38 cellular contexts compared by ENCODE assay signal in the genomic region with DNA sequence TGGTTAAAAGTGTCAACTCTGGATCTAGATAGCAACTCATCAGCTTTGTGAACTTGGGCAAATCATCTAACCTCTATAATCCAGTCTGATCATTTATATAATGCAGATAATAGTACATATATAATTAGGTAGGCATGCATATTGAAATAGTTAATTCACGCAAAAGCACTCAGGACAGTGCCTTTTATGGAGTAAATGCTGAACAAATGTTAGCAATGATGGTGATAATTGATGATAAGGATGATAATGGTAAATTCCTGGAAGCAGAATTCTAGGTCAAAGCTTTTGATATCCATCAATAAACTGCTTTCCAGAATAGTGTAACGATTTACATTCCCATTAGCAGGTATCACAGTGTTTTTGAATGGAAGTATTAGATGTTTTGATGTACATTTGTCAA. TPM values are rescaled to one million over a fixed set of nuclear protein-coding genes. Genes with fewer than 3 reads are reported as not detected.
"Had no signal": no experiment of that assay in that cellular context is flagged by ENCODE, and none has a peak within 500 bp of the region (broad histone marks: within the 10 kb centered on the region; RNA-seq: fewer than 3 reads in every experiment).

No MANE protein-coding gene starts in this region.

- H3K27ac ChIP-seq: adrenal gland, ascending aorta, body of pancreas, brain microvascular endothelial cell, breast epithelium, cardiac muscle cell had no signal

- H3K27ac Mint-ChIP-seq: activated naive CD4-positive, alpha-beta T cell treated with anti-CD3 and anti-CD28 coated beads for 36 hours; activated naive CD4-positive, alpha-beta T cell treated with anti-CD3 and anti-CD28 coated beads, Interleukin-2, amount 10 ng/mL, durations not matched to agents 7 days and 5 days; activated naive CD4-positive, alpha-beta T cell treated with anti-CD3 and anti-CD28 coated beads, Interleukin-2, amount 50 U/mL, for 24 hours; activated naive CD4-positive, alpha-beta T cell treated with anti-CD3 and anti-CD28 coated beads, Interleukin-2, amount 50 U/mL, for 72 hours; activated naive CD8-positive, alpha-beta T cell; activated naive CD8-positive, alpha-beta T cell treated with anti-CD3 and anti-CD28 coated beads for 36 hours; activated naive CD8-positive, alpha-beta T cell treated with anti-CD3 and anti-CD28 coated beads, Interleukin-2, amount 10 ng/mL, durations not matched to agents 7 days and 5 days; activated naive CD8-positive, alpha-beta T cell treated with anti-CD3 and anti-CD28 coated beads, Interleukin-2, amount 50 U/mL, for 24 hours; activated T-cell treated with anti-CD3 and anti-CD28 coated beads, Interleukin-2, amount 50 U/mL, for 24 hours; activated T-cell treated with anti-CD3 and anti-CD28 coated beads, Interleukin-2, amount 50 U/mL, for 72 hours; activated T-helper 1 cell treated with anti-CD3 and anti-CD28 coated beads, Interleukin-12 subunit alpha, Interleukin-12 subunit beta, Interleukin-2, Interleukin-4 antibody, amounts not matched to agents 30 ng/mL and 10 ng/mL and 1 ng/mL, durations not matched to agents 14 hours and 24 hours and 36 hours; activated T-helper 17 cell treated with anti-CD3 and anti-CD28 coated beads, Interleukin-2, amount 50 U/mL, for 72 hours; activated T-helper 2 cell treated with anti-CD3 and anti-CD28 coated beads, Interferon-gamma antibody, Interleukin-2, Interleukin-4, amounts not matched to agents 10 μg/mL and 5 μg/mL and 100 μg/mL, durations not matched to agents 14 hours and 24 hours and 36 hours; brain had no signal

- H3K4me1 Mint-ChIP-seq: activated naive CD4-positive, alpha-beta T cell treated with anti-CD3 and anti-CD28 coated beads, Interleukin-2, amount 10 ng/mL, durations not matched to agents 7 days and 5 days; activated naive CD4-positive, alpha-beta T cell treated with anti-CD3 and anti-CD28 coated beads, Interleukin-2, amount 50 U/mL, for 24 hours; activated naive CD8-positive, alpha-beta T cell treated with anti-CD3 and anti-CD28 coated beads for 36 hours; activated naive CD8-positive, alpha-beta T cell treated with anti-CD3 and anti-CD28 coated beads, Interleukin-2, amount 10 ng/mL, durations not matched to agents 7 days and 5 days; activated naive CD8-positive, alpha-beta T cell treated with anti-CD3 and anti-CD28 coated beads, Interleukin-2, amount 50 U/mL, for 24 hours; activated T-helper 17 cell treated with anti-CD3 and anti-CD28 coated beads, Interleukin-2, amount 50 U/mL, for 72 hours; central memory CD8-positive, alpha-beta T cell had no signal

- H3K27me3 Mint-ChIP-seq: activated naive CD4-positive, alpha-beta T cell treated with anti-CD3 and anti-CD28 coated beads, Interleukin-2, amount 10 ng/mL, durations not matched to agents 7 days and 5 days; activated naive CD4-positive, alpha-beta T cell treated with anti-CD3 and anti-CD28 coated beads, Interleukin-2, amount 50 U/mL, for 24 hours; activated naive CD8-positive, alpha-beta T cell; activated naive CD8-positive, alpha-beta T cell treated with anti-CD3 and anti-CD28 coated beads for 36 hours; activated naive CD8-positive, alpha-beta T cell treated with anti-CD3 and anti-CD28 coated beads, Interleukin-2, amount 10 ng/mL, durations not matched to agents 7 days and 5 days; activated naive CD8-positive, alpha-beta T cell treated with anti-CD3 and anti-CD28 coated beads, Interleukin-2, amount 50 U/mL, for 24 hours; activated T-cell treated with anti-CD3 and anti-CD28 coated beads, Interleukin-2, amount 50 U/mL, for 24 hours; activated T-helper 17 cell treated with anti-CD3 and anti-CD28 coated beads, Interleukin-2, amount 50 U/mL, for 72 hours; brain; central memory CD8-positive, alpha-beta T cell had no signal

- H3K36me3 ChIP-seq: adrenal gland, ascending aorta, brain microvascular endothelial cell, breast epithelium, cardiac muscle cell had no signal

- H3K9me3 ChIP-seq: adrenal gland, ascending aorta, body of pancreas, breast epithelium had no signal

- H3K4me3 Mint-ChIP-seq: activated naive CD4-positive, alpha-beta T cell treated with anti-CD3 and anti-CD28 coated beads for 36 hours; activated naive CD4-positive, alpha-beta T cell treated with anti-CD3 and anti-CD28 coated beads, Interleukin-2, amount 10 ng/mL, durations not matched to agents 7 days and 5 days; activated naive CD4-positive, alpha-beta T cell treated with anti-CD3 and anti-CD28 coated beads, Interleukin-2, amount 50 U/mL, for 24 hours; activated naive CD8-positive, alpha-beta T cell; activated naive CD8-positive, alpha-beta T cell treated with anti-CD3 and anti-CD28 coated beads for 36 hours; activated naive CD8-positive, alpha-beta T cell treated with anti-CD3 and anti-CD28 coated beads, Interleukin-2, amount 10 ng/mL, durations not matched to agents 7 days and 5 days; activated naive CD8-positive, alpha-beta T cell treated with anti-CD3 and anti-CD28 coated beads, Interleukin-2, amount 50 U/mL, for 24 hours; activated T-cell treated with anti-CD3 and anti-CD28 coated beads, Interleukin-2, amount 50 U/mL, for 24 hours; activated T-cell treated with anti-CD3 and anti-CD28 coated beads, Interleukin-2, amount 50 U/mL, for 4 hours; activated T-cell treated with anti-CD3 and anti-CD28 coated beads, Interleukin-2, amount 50 U/mL, for 72 hours; activated T-helper 1 cell treated with anti-CD3 and anti-CD28 coated beads, Interleukin-12 subunit alpha, Interleukin-12 subunit beta, Interleukin-2, Interleukin-4 antibody, amounts not matched to agents 30 ng/mL and 10 ng/mL and 1 ng/mL, durations not matched to agents 14 hours and 24 hours and 36 hours; activated T-helper 17 cell treated with anti-CD3 and anti-CD28 coated beads, Interleukin-2, amount 50 U/mL, for 72 hours; brain; central memory CD8-positive, alpha-beta T cell had no signal

- H3K27me3 ChIP-seq: adrenal gland, ascending aorta, body of pancreas, brain microvascular endothelial cell, breast epithelium, cardiac muscle cell had no signal

- H3K36me3 Mint-ChIP-seq: activated naive CD4-positive, alpha-beta T cell treated with anti-CD3 and anti-CD28 coated beads, Interleukin-2, amount 10 ng/mL, durations not matched to agents 7 days and 5 days; activated naive CD8-positive, alpha-beta T cell; activated naive CD8-positive, alpha-beta T cell treated with anti-CD3 and anti-CD28 coated beads for 36 hours; activated naive CD8-positive, alpha-beta T cell treated with anti-CD3 and anti-CD28 coated beads, Interleukin-2, amount 10 ng/mL, durations not matched to agents 7 days and 5 days; brain had no signal

- H3K4me3 ChIP-seq: adrenal gland, ascending aorta, body of pancreas, breast epithelium, cardiac muscle cell had no signal

- ATAC-seq: activated naive CD4-positive, alpha-beta T cell treated with anti-CD3 and anti-CD28 coated beads, Interleukin-2, amount 50 U/mL, for 72 hours; activated naive CD8-positive, alpha-beta T cell treated with anti-CD3 and anti-CD28 coated beads, Interleukin-2, amount 50 U/mL, for 24 hours; activated T-cell treated with anti-CD3 and anti-CD28 coated beads, Interleukin-2, amount 50 U/mL, for 4 hours; activated T-cell treated with anti-CD3 and anti-CD28 coated beads, Interleukin-2, amount 50 U/mL, for 72 hours; activated T-helper 17 cell treated with anti-CD3 and anti-CD28 coated beads, Interleukin-2, amount 50 U/mL, for 72 hours; body of pancreas had no signal

- H3K9me3 Mint-ChIP-seq: activated naive CD4-positive, alpha-beta T cell treated with anti-CD3 and anti-CD28 coated beads for 36 hours; activated naive CD4-positive, alpha-beta T cell treated with anti-CD3 and anti-CD28 coated beads, Interleukin-2, amount 10 ng/mL, durations not matched to agents 7 days and 5 days; activated naive CD4-positive, alpha-beta T cell treated with anti-CD3 and anti-CD28 coated beads, Interleukin-2, amount 50 U/mL, for 24 hours; activated naive CD4-positive, alpha-beta T cell treated with anti-CD3 and anti-CD28 coated beads, Interleukin-2, amount 50 U/mL, for 72 hours; activated naive CD8-positive, alpha-beta T cell treated with anti-CD3 and anti-CD28 coated beads for 36 hours; activated naive CD8-positive, alpha-beta T cell treated with anti-CD3 and anti-CD28 coated beads, Interleukin-2, amount 50 U/mL, for 24 hours; activated T-cell treated with anti-CD3 and anti-CD28 coated beads, Interleukin-2, amount 50 U/mL, for 24 hours; activated T-cell treated with anti-CD3 and anti-CD28 coated beads, Interleukin-2, amount 50 U/mL, for 4 hours; activated T-cell treated with anti-CD3 and anti-CD28 coated beads, Interleukin-2, amount 50 U/mL, for 72 hours; activated T-helper 1 cell treated with anti-CD3 and anti-CD28 coated beads, Interleukin-12 subunit alpha, Interleukin-12 subunit beta, Interleukin-2, Interleukin-4 antibody, amounts not matched to agents 30 ng/mL and 10 ng/mL and 1 ng/mL, durations not matched to agents 14 hours and 24 hours and 36 hours; activated T-helper 2 cell treated with anti-CD3 and anti-CD28 coated beads, Interferon-gamma antibody, Interleukin-2, Interleukin-4, amounts not matched to agents 10 μg/mL and 5 μg/mL and 100 μg/mL, durations not matched to agents 14 hours and 24 hours and 36 hours; brain; central memory CD8-positive, alpha-beta T cell had no signal

- DNase-seq: activated effector memory CD4-positive, alpha-beta T cell treated with anti-CD3 and anti-CD28 coated beads, Interleukin-2, amount 50 U/mL, for 16 hours; activated effector memory CD4-positive, alpha-beta T cell treated with Interleukin-2 at 50 U/mL for 16 hours; activated gamma-delta T cell; activated gamma-delta T cell treated with Interleukin-2 at 50 U/mL for 16 hours; activated naive CD4-positive, alpha-beta T cell; activated naive CD4-positive, alpha-beta T cell treated with anti-CD3 and anti-CD28 coated beads for 36 hours; activated naive CD4-positive, alpha-beta T cell treated with anti-CD3 and anti-CD28 coated beads, Interleukin-2, amount 10 ng/mL, durations not matched to agents 7 days and 5 days; activated naive CD4-positive, alpha-beta T cell treated with anti-CD3 and anti-CD28 coated beads, Interleukin-2, amount 50 U/mL, for 16 hours; activated naive CD4-positive, alpha-beta T cell treated with Interleukin-2 at 50 U/mL for 16 hours; activated naive CD8-positive, alpha-beta T cell treated with anti-CD3 and anti-CD28 coated beads for 36 hours; activated naive CD8-positive, alpha-beta T cell treated with anti-CD3 and anti-CD28 coated beads, Interleukin-2, amount 10 ng/mL, durations not matched to agents 7 days and 5 days; activated naive CD8-positive, alpha-beta T cell treated with anti-CD3 and anti-CD28 coated beads, Interleukin-2, amount 50 U/mL, for 24 hours; activated T-cell treated with anti-CD3 and anti-CD28 coated beads, Interleukin-2, amount 50 U/mL, for 1 hour; activated T-cell treated with anti-CD3 and anti-CD28 coated beads, Interleukin-2, amount 50 U/mL, for 24 hours; activated T-cell treated with anti-CD3 and anti-CD28 coated beads, Interleukin-2, amount 50 U/mL, for 4 hours; activated T-cell treated with anti-CD3 and anti-CD28 coated beads, Interleukin-2, amount 50 U/mL, for 48 hours; activated T-cell treated with anti-CD3 and anti-CD28 coated beads, Interleukin-2, amount 50 U/mL, for 72 hours; adrenal gland; amniotic stem cell; amygdala; anterior cingulate cortex; aorta; body of pancreas; brain microvascular endothelial cell; caudate nucleus; central memory CD4-positive, alpha-beta T cell; cerebellar nuclear complex had no signal

RNA-seq across cellular contexts. Expression of a gene that starts 59.7 kb away (rescaled TPM):
- total RNA-seq: activated naive CD4-positive, alpha-beta T cell treated with anti-CD3 and anti-CD28 coated beads for 36 hours; activated naive CD8-positive, alpha-beta T cell treated with anti-CD3 and anti-CD28 coated beads for 36 hours; activated naive CD8-positive, alpha-beta T cell treated with anti-CD3 and anti-CD28 coated beads, Interleukin-2, amount 10 ng/mL, durations not matched to agents 7 days and 5 days; activated T-cell treated with anti-CD3 and anti-CD28 coated beads, Interleukin-2, amount 50 U/mL, for 72 hours; activated T-helper 1 cell treated with anti-CD3 and anti-CD28 coated beads, Interleukin-12 subunit alpha, Interleukin-12 subunit beta, Interleukin-2, Interleukin-4 antibody, amounts not matched to agents 30 ng/mL and 10 ng/mL and 1 ng/mL, durations not matched to agents 14 hours and 24 hours and 36 hours; activated T-helper 2 cell treated with anti-CD3 and anti-CD28 coated beads, Interferon-gamma antibody, Interleukin-2, Interleukin-4, amounts not matched to agents 10 μg/mL and 5 μg/mL and 100 μg/mL, durations not matched to agents 14 hours and 24 hours and 36 hours had no signal
